In the genomic region with DNA sequence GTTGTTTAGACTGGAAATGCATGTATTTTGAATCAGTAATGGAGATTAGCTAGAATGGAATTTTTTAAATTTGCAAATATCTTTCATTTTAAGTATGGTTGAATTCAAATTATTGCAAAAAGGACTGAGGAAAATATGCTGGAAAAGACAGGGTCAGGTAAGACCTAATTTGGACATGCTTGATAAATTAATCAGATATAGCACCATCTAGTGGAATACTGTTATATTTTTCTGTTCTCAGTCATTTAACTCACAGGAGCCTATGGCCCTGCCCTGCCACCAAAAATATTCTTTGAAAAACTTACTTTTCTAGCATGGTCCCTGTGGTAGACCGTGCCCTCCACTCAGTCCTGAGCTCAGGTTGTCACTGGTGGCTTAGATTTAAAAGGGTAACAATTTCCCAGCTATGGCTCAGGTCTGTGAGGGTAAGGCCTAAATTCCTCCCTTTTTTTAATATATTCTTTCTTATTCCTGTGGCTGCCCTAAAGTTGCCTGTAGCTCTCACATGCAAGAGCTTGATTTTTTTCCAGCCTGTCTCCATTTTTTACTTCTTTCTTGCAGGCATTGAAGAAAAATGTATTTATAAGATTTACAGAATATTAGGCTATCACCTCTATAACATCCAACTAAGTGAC, we compare ENCODE assay signal across 8 cellular contexts. TPM values are rescaled to one million over a fixed set of nuclear protein-coding genes. Genes with fewer than 3 reads are reported as not detected.
DNase-seq lines count a peak whose midpoint lies in the region; ATAC-seq and TF ChIP-seq lines count a peak whose summit lies in the region.

No MANE protein-coding gene starts in this region.

- no peak overlapping the region for H3K4me3 ChIP-seq in upper lobe of left lung

- in situ Hi-C loops in T47D (cut with HindIII; ENCODE audit: low pct_unique_long_range_greater_than_20kb, low sequenced_read_pairs), result no loop called here

- DNase-seq in DMS 273 (lab: John Stamatoyannopoulos, UW; ENCODE audit: unreplicated experiment) (peak; percentile 81), GM19240 (ENCODE audit: insufficient read length, low spot score) (peak; percentile 11), NCI-H82 (lab: John Stamatoyannopoulos, UW) (peak; percentile 70), T47D (ENCODE audit: low read depth in 1 of 2, low spot score in 1 of 2) (peak; percentile 46 to 58), kidney tubule cell (ENCODE audit: low spot score) (peak; percentile 58), upper lobe of left lung (no peak), mesenteric fat pad (ENCODE audit: low spot score) (no peak)

- peaks cover 0 to 8% (median 7%) of the 10 kb centered on the region in 4 donors for H3K9me3 ChIP-seq in upper lobe of left lung

- H3K4me1 ChIP-seq in upper lobe of left lung, result no peaks in the 10 kb centered on the region

- H3K27ac ChIP-seq in upper lobe of left lung, result no peak overlapping the region

- H3K27me3 ChIP-seq in upper lobe of left lung, result no peaks in the 10 kb centered on the region

- H3K36me3 ChIP-seq in upper lobe of left lung, result no peaks in the 10 kb centered on the region

- peak in 5 of 6 experiments; percentile 20 to 56 (median 36) for TF ChIP-seq CTCF in upper lobe of left lung (IDR thresholded peaks at IDR 0.05)

- WGBS in upper lobe of left lung, 2 donors, result 0 to 40% methylated on average over 1 of the region's 1 CpG

- TF ChIP-seq POLR2A in upper lobe of left lung (IDR thresholded peaks at IDR 0.05), result no peak

- ATAC-seq in HG03565 (IDR thresholded peaks at IDR 0.05; ENCODE audit: unreplicated experiment), result peak; percentile 85
- peak; percentile 11 to 80 for ATAC-seq in upper lobe of left lung (ENCODE audit: low FRiP score in 2 of 2)

- TF ChIP-seq EP300 in upper lobe of left lung (IDR thresholded peaks at IDR 0.05), result no peak

RNA-seq across cellular contexts. Expression of a gene that starts 25.3 kb away (rescaled TPM):
- total RNA-seq in upper lobe of left lung, result 10 to 100 TPM in 2 of 6 donors, 1 to 10 TPM in 4; 2.7 to 11.3 (median 7.5) TPM
- 14.4 TPM for total RNA-seq in mesenteric fat pad

Comparison
In these comparisons a context has a peak if more than half of its experiments do, and no peak if none do; other contexts are left out.
1. DNase-seq: peak in DMS 273 (single experiment), GM19240 (single experiment), NCI-H82 (single experiment), T47D (2 of 2) and kidney tubule cell (single experiment); none in upper lobe of left lung (0 of 2) and mesenteric fat pad (single experiment).